ENCODE assay signal across 16 cellular contexts in the genomic region with DNA sequence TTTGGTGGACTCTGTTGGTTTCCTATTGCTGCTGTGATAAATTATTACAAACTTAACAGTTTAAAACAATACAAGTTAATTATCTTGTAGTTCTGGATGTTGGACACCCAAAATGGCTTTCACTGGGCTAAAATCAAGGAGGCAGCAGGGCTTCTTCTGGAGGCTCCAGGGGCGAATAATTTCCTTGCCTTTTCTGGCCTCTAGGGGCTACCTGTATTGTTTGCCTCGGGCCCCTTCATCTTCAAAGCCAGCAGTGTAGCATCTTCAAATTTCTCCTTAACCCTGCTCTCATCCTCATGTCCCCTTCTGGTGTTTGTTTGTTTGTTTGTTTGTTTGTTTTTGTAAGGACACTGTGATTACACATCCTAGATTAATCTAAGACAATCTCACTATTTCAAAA.
DNase-seq lines count a peak whose midpoint lies in the region; ATAC-seq and TF ChIP-seq lines count a peak whose summit lies in the region.
"Had no signal": no experiment of that assay in that cellular context is flagged by ENCODE, and none has a peak within 500 bp of the region (broad histone marks: within the 10 kb centered on the region; RNA-seq: fewer than 3 reads in every experiment).

No MANE protein-coding gene starts in this region.

- H3K4me3 ChIP-seq in PC-3 (ENCODE audit: low read length): no peak overlapping the region
- H3K4me3 ChIP-seq: BLaER1, GM23248, Peyer's patch had no signal

- no TSS peak for BruUV-seq in PC-3 (replicated peaks; lab: Mats Ljungman, UMichigan)

- no peaks in the 10 kb centered on the region for H3K4me1 ChIP-seq in PC-3 (ENCODE audit: insufficient read depth, low read length)
- H3K4me1 ChIP-seq in foreskin keratinocyte: peaks cover 18% of the 10 kb centered on the region
- H3K4me1 ChIP-seq: BLaER1, Peyer's patch had no signal

- POLR2A ChIA-PET in PC-3 (lab: Charles Lee; ENCODE audit: unreplicated experiment): no interaction called here

- H3F3A ChIP-seq in PC-3 (ENCODE audit: low read length, unreplicated experiment): no peaks in the 10 kb centered on the region

- H3K27me3 ChIP-seq in PC-3 (ENCODE audit: low read length): peaks cover 37% of the 10 kb centered on the region
- H3K27me3 ChIP-seq in foreskin keratinocyte: no peaks in the 10 kb centered on the region
- H3K27me3 ChIP-seq: BLaER1, Peyer's patch had no signal

- H2AFZ ChIP-seq in PC-3 (ENCODE audit: low read length): no peak overlapping the region
- H2AFZ ChIP-seq: GM23248 had no signal

- ATAC-seq in PC-3 (no peak), foreskin keratinocyte (no peak), left lobe of liver (no peak), GM21619 (IDR thresholded peaks at IDR 0.05; ENCODE audit: unreplicated experiment) (no peak)

- TF ChIP-seq CTCF in C4-2B (conservative IDR thresholded peaks at IDR 0.05) (peak; percentile 24; the same call in 1 of the 2 replicates), GM13977 (IDR thresholded peaks at IDR 0.05; ENCODE audit: extremely low read depth, insufficient read depth, missing control alignments) (peak; percentile 13), PC-3 (conservative IDR thresholded peaks at IDR 0.05; ENCODE audit: low read depth, low read length) (peak; percentile 50), foreskin keratinocyte (conservative IDR thresholded peaks at IDR 0.05) (peak; percentile 10)

- H3K27ac ChIP-seq in C4-2B (no peak overlapping the region), PC-3 (ENCODE audit: low read length) (no peak overlapping the region), foreskin keratinocyte (no peak overlapping the region)
- H3K27ac ChIP-seq: BLaER1, GM23248, Peyer's patch had no signal

- no peaks in the 10 kb centered on the region for H3K9me2 ChIP-seq in PC-3 (replicated peaks; ENCODE audit: low read length)

- in situ Hi-C loops in GM13977 (cut with MboI; ENCODE audit: low pct_unique_long_range_greater_than_20kb, low sequenced_read_pairs, unreplicated experiment): no loop called here

- intact Hi-C loops in PC-3 (cut with micrococcal nuclease): loop anchor here (10.0 kb wide), 1 partner anchor 330 kb away; no protein-coding TSS in a partner anchor

- H3K79me2 ChIP-seq in PC-3 (ENCODE audit: low read length): no peaks in the 10 kb centered on the region

- H3K36me3 ChIP-seq in PC-3 (ENCODE audit: low read depth, low read length): no peaks in the 10 kb centered on the region
- H3K36me3 ChIP-seq: BLaER1, Peyer's patch had no signal

- H3K9me3 ChIP-seq in PC-3 (ENCODE audit: low read length): no peaks in the 10 kb centered on the region
- H3K9me3 ChIP-seq: BLaER1, Peyer's patch had no signal

- H4K20me1 ChIP-seq in PC-3 (ENCODE audit: low read length): no peaks in the 10 kb centered on the region
- H4K20me1 ChIP-seq: BLaER1 had no signal

- no peak for DNase-seq in GM13977 (ENCODE audit: low spot score)
- peak; percentile 38 for DNase-seq in PC-3
- DNase-seq in foreskin keratinocyte: no peak
- no peak for DNase-seq in NOMO-1 treated with dmso at 0.1 percent for 144 hours (lab: John Stamatoyannopoulos, UW; ENCODE audit: unreplicated experiment)
- no peak for DNase-seq in left lobe of liver (ENCODE audit: low spot score)
- no peak for DNase-seq in NCI-H1694 (lab: John Stamatoyannopoulos, UW)
- DNase-seq: activated CD4-positive, alpha-beta T cell treated with anti-CD3 and anti-CD28 coated beads for 48 hours; foreskin fibroblast; GM23248; MV-4-11; NCI-H2029 treated with DMSO at 0.1 percent for 48 hours; NCI-H510A treated with DMSO at 0.1 percent for 48 hours; Peyer's patch had no signal

- H3K4me2 ChIP-seq in PC-3 (ENCODE audit: low read length): no peak overlapping the region
- H3K4me2 ChIP-seq: BLaER1 had no signal

- no peak overlapping the region for H3K9ac ChIP-seq in PC-3 (ENCODE audit: low read length)
- H3K9ac ChIP-seq: BLaER1, GM23248 had no signal

- CTCF ChIA-PET in PC-3 (lab: Charles Lee): interaction anchor here (0.7 kb wide), 1 partner anchor 433 kb away, joined by 3 read pairs; no protein-coding TSS in a partner anchor
